ENCODE assay signal across 36 cellular contexts in genomic region chr4:184101711-184102110, GRCh38.
"Had no signal": no experiment of that assay in that cellular context is flagged by ENCODE, and none has a peak within 500 bp of the region (broad histone marks: within the 10 kb centered on the region; RNA-seq: fewer than 3 reads in every experiment).

No MANE protein-coding gene starts in this region.

- H3K27ac Mint-ChIP-seq: activated B cell treated with CpG ODN at 0.5 μM for 24 hours; activated CD4-positive, alpha-beta memory T cell treated with anti-CD3 and anti-CD28 coated beads for 36 hours; activated CD4-positive, alpha-beta T cell treated with anti-CD3 and anti-CD28 coated beads, Interleukin-2, amount 10 ng/mL, durations not matched to agents 24 days and 14 days; activated CD8-positive, alpha-beta T cell treated with anti-CD3 and anti-CD28 coated beads for 36 hours; activated naive CD4-positive, alpha-beta T cell treated with anti-CD3 and anti-CD28 coated beads for 36 hours; activated naive CD4-positive, alpha-beta T cell treated with anti-CD3 and anti-CD28 coated beads, Interleukin-2, amount 50 U/mL, for 72 hours; activated naive CD8-positive, alpha-beta T cell treated with anti-CD3 and anti-CD28 coated beads for 36 hours; activated T-cell treated with anti-CD3 and anti-CD28 coated beads, Interleukin-2, amount 50 U/mL, for 72 hours; activated T-helper 1 cell treated with anti-CD3 and anti-CD28 coated beads, Interleukin-12 subunit alpha, Interleukin-12 subunit beta, Interleukin-2, Interleukin-4 antibody, amounts not matched to agents 30 ng/mL and 10 ng/mL and 1 ng/mL, durations not matched to agents 14 hours and 24 hours and 36 hours; activated T-helper 17 cell treated with anti-CD3 and anti-CD28 coated beads, Interleukin-2, amount 50 U/mL, for 72 hours; T-cell; T-helper 17 cell; T-helper 2 cell treated with Interferon-gamma antibody and Interleukin-4, amounts not matched to agents 5 μg/mL and 100 μg/mL, for 36 hours had no signal

- DNase-seq: activated B cell treated with CpG ODN at 0.5 μM for 24 hours; activated CD4-positive, alpha-beta memory T cell treated with anti-CD3 and anti-CD28 coated beads for 36 hours; activated CD4-positive, alpha-beta T cell treated with anti-CD3 and anti-CD28 coated beads for 4 hours; activated CD4-positive, alpha-beta T cell treated with anti-CD3 and anti-CD28 coated beads, Interleukin-2, amount 10 ng/mL, durations not matched to agents 24 days and 14 days; activated CD4-positive, alpha-beta T cell treated with anti-CD3 and anti-CD28 coated beads, Interleukin-2, amount 50 U/mL, for 1 hour; activated CD4-positive, alpha-beta T cell treated with anti-CD3 and anti-CD28 coated beads, Interleukin-2, amount 50 U/mL, for 4 hours; activated CD4-positive, CD25-positive, alpha-beta regulatory T cell treated with anti-CD3 and anti-CD28 coated beads, Interleukin-2, amount 50 U/mL, for 72 hours; activated CD8-positive, alpha-beta memory T cell treated with anti-CD3 and anti-CD28 coated beads, Interleukin-2, amount 50 U/mL, for 4 hours; activated CD8-positive, alpha-beta T cell treated with anti-CD3 and anti-CD28 coated beads for 36 hours; activated effector memory CD4-positive, alpha-beta T cell treated with anti-CD3 and anti-CD28 coated beads, Interleukin-2, amount 50 U/mL, for 16 hours; activated gamma-delta T cell treated with Interleukin-2 at 50 U/mL for 16 hours; activated naive CD4-positive, alpha-beta T cell; activated naive CD4-positive, alpha-beta T cell treated with anti-CD3 and anti-CD28 coated beads for 36 hours; activated naive CD4-positive, alpha-beta T cell treated with anti-CD3 and anti-CD28 coated beads, Interleukin-2, amount 50 U/mL, for 16 hours; activated naive CD8-positive, alpha-beta T cell treated with anti-CD3 and anti-CD28 coated beads for 36 hours; activated T-cell treated with anti-CD3 and anti-CD28 coated beads for 4 hours; activated T-cell treated with anti-CD3 and anti-CD28 coated beads, Interleukin-2, amount 50 U/mL, for 1 hour; activated T-cell treated with anti-CD3 and anti-CD28 coated beads, Interleukin-2, amount 50 U/mL, for 4 hours; activated T-cell treated with anti-CD3 and anti-CD28 coated beads, Interleukin-2, amount 50 U/mL, for 72 hours; amniotic stem cell; anterior cingulate cortex; caudate nucleus; cerebellar nuclear complex; T-cell; T-helper 17 cell; T-helper 9 cell had no signal

- H3K27me3 Mint-ChIP-seq: brain had no signal

- H3K4me3 ChIP-seq: adrenal gland, ascending aorta, cardiac muscle cell had no signal

- H3K9me3 Mint-ChIP-seq: activated B cell treated with CpG ODN at 0.5 μM for 24 hours; activated CD4-positive, alpha-beta memory T cell treated with anti-CD3 and anti-CD28 coated beads for 36 hours; activated CD4-positive, alpha-beta T cell treated with anti-CD3 and anti-CD28 coated beads, Interleukin-2, amount 10 ng/mL, durations not matched to agents 24 days and 14 days; activated CD8-positive, alpha-beta T cell treated with anti-CD3 and anti-CD28 coated beads for 36 hours; activated naive CD4-positive, alpha-beta T cell treated with anti-CD3 and anti-CD28 coated beads for 36 hours; activated naive CD4-positive, alpha-beta T cell treated with anti-CD3 and anti-CD28 coated beads, Interleukin-2, amount 50 U/mL, for 72 hours; activated naive CD8-positive, alpha-beta T cell treated with anti-CD3 and anti-CD28 coated beads for 36 hours; activated T-cell treated with anti-CD3 and anti-CD28 coated beads, Interleukin-2, amount 50 U/mL, for 4 hours; activated T-cell treated with anti-CD3 and anti-CD28 coated beads, Interleukin-2, amount 50 U/mL, for 72 hours; activated T-helper 1 cell treated with anti-CD3 and anti-CD28 coated beads, Interleukin-12 subunit alpha, Interleukin-12 subunit beta, Interleukin-2, Interleukin-4 antibody, amounts not matched to agents 30 ng/mL and 10 ng/mL and 1 ng/mL, durations not matched to agents 14 hours and 24 hours and 36 hours; activated T-helper 17 cell treated with anti-CD3 and anti-CD28 coated beads, Interleukin-2, amount 50 U/mL, for 72 hours; central memory CD8-positive, alpha-beta T cell; T-cell; T-helper 2 cell treated with Interferon-gamma antibody and Interleukin-4, amounts not matched to agents 5 μg/mL and 100 μg/mL, for 36 hours had no signal

- H3K4me3 Mint-ChIP-seq: activated B cell treated with CpG ODN at 0.5 μM for 24 hours; activated CD4-positive, alpha-beta memory T cell treated with anti-CD3 and anti-CD28 coated beads for 36 hours; activated CD4-positive, alpha-beta T cell treated with anti-CD3 and anti-CD28 coated beads, Interleukin-2, amount 10 ng/mL, durations not matched to agents 24 days and 14 days; activated CD8-positive, alpha-beta T cell treated with anti-CD3 and anti-CD28 coated beads for 36 hours; activated naive CD4-positive, alpha-beta T cell treated with anti-CD3 and anti-CD28 coated beads for 36 hours; activated naive CD8-positive, alpha-beta T cell treated with anti-CD3 and anti-CD28 coated beads for 36 hours; activated T-cell treated with anti-CD3 and anti-CD28 coated beads, Interleukin-2, amount 50 U/mL, for 4 hours; activated T-cell treated with anti-CD3 and anti-CD28 coated beads, Interleukin-2, amount 50 U/mL, for 72 hours; activated T-helper 1 cell treated with anti-CD3 and anti-CD28 coated beads, Interleukin-12 subunit alpha, Interleukin-12 subunit beta, Interleukin-2, Interleukin-4 antibody, amounts not matched to agents 30 ng/mL and 10 ng/mL and 1 ng/mL, durations not matched to agents 14 hours and 24 hours and 36 hours; activated T-helper 17 cell treated with anti-CD3 and anti-CD28 coated beads, Interleukin-2, amount 50 U/mL, for 72 hours; central memory CD8-positive, alpha-beta T cell; T-cell; T-helper 17 cell; T-helper 2 cell treated with Interferon-gamma antibody and Interleukin-4, amounts not matched to agents 5 μg/mL and 100 μg/mL, for 36 hours had no signal

- ATAC-seq: activated CD8-positive, alpha-beta T cell treated with anti-CD3 and anti-CD28 coated beads for 36 hours; activated naive CD4-positive, alpha-beta T cell treated with anti-CD3 and anti-CD28 coated beads, Interleukin-2, amount 50 U/mL, for 72 hours; activated T-cell treated with anti-CD3 and anti-CD28 coated beads, Interleukin-2, amount 50 U/mL, for 4 hours; activated T-cell treated with anti-CD3 and anti-CD28 coated beads, Interleukin-2, amount 50 U/mL, for 72 hours; activated T-helper 17 cell treated with anti-CD3 and anti-CD28 coated beads, Interleukin-2, amount 50 U/mL, for 72 hours; T-cell; T-helper 17 cell had no signal

- H3K36me3 ChIP-seq: adrenal gland, ascending aorta, cardiac muscle cell had no signal

- H3K4me1 Mint-ChIP-seq: activated T-helper 17 cell treated with anti-CD3 and anti-CD28 coated beads, Interleukin-2, amount 50 U/mL, for 72 hours had no signal

- H3K27ac ChIP-seq: adrenal gland, ascending aorta, cardiac muscle cell, VCaP had no signal

- H3K27me3 ChIP-seq: adrenal gland, ascending aorta, cardiac muscle cell had no signal

- H3K9me3 ChIP-seq: adrenal gland, ascending aorta had no signal

- H3K36me3 Mint-ChIP-seq: activated CD4-positive, alpha-beta memory T cell treated with anti-CD3 and anti-CD28 coated beads for 36 hours; activated naive CD4-positive, alpha-beta T cell treated with anti-CD3 and anti-CD28 coated beads, Interleukin-2, amount 50 U/mL, for 72 hours; activated naive CD8-positive, alpha-beta T cell treated with anti-CD3 and anti-CD28 coated beads for 36 hours; brain; T-cell had no signal
